ENCODE assay signal across 1 cellular context in the genomic region with DNA sequence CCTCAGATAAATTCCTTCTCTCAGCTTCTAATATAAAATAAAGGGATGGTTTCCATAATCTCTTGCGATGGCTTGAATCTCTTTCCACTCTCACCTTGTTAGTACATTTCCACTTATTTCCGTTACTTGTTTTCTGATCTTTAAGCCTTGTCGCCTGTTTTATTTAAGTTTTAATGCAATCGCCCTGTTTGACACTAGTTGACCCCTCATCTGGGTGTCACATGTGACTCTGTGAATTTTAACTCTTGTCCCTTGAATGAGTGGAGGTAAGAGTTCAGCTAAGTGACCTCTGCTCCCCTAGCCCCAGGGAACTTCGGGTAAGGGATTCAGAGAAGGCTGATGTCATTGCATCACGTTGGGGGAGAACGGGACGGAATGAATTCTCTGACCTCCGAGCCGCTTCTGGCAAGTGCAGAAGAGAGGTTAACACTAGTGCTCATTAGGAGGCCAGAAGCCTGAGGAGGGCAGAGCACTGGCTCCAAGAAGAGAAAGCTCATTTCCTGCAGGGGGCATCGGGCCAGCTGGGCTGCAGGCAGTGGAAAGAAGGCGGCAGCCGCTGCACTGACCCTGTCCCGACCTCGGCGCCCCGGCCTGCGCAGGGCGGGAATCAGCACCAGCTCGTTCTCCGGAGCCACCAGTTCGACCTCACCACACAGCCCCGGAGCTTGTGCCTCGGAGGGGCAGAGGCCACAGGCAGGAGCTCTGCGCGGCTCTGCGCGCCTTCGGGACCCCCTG.
TF ChIP-seq lines count a peak whose summit lies in the region.

No MANE protein-coding gene starts in this region.

TF ChIP-seq in HepG2, 621 proteins besides CTCF, POLR2A, EP300 and RAD21 (continued from another document and continues in another):
- TF ChIP-seq, protein P1, sequence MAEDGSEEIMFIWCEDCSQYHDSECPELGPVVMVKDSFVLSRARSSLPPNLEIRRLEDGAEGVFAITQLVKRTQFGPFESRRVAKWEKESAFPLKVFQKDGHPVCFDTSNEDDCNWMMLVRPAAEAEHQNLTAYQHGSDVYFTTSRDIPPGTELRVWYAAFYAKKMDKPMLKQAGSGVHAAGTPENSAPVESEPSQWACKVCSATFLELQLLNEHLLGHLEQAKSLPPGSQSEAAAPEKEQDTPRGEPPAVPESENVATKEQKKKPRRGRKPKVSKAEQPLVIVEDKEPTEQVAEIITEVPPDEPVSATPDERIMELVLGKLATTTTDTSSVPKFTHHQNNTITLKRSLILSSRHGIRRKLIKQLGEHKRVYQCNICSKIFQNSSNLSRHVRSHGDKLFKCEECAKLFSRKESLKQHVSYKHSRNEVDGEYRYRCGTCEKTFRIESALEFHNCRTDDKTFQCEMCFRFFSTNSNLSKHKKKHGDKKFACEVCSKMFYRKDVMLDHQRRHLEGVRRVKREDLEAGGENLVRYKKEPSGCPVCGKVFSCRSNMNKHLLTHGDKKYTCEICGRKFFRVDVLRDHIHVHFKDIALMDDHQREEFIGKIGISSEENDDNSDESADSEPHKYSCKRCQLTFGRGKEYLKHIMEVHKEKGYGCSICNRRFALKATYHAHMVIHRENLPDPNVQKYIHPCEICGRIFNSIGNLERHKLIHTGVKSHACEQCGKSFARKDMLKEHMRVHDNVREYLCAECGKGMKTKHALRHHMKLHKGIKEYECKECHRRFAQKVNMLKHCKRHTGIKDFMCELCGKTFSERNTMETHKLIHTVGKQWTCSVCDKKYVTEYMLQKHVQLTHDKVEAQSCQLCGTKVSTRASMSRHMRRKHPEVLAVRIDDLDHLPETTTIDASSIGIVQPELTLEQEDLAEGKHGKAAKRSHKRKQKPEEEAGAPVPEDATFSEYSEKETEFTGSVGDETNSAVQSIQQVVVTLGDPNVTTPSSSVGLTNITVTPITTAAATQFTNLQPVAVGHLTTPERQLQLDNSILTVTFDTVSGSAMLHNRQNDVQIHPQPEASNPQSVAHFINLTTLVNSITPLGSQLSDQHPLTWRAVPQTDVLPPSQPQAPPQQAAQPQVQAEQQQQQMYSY (CRISPR knock-in tag; IDR thresholded peaks at IDR 0.05) = 0 out of 2 replicates have a peak, but pooled peaks have one; percentile 12
- TF ChIP-seq ZNF431 (CRISPR knock-in tag; IDR thresholded peaks at IDR 0.05; ENCODE audit: borderline replicate concordance, low read depth) (no peak; the same call in 1 of the 2 replicates), KLF15 (CRISPR knock-in tag; IDR thresholded peaks at IDR 0.05; ENCODE audit: borderline replicate concordance) (no peak), ZKSCAN8 (CRISPR knock-in tag; IDR thresholded peaks at IDR 0.05; ENCODE audit: borderline replicate concordance) (no peak), MED13 (CRISPR knock-in tag; IDR thresholded peaks at IDR 0.05) (0 out of 2 replicates have a peak, but pooled peaks have one; percentile 18), ONECUT2 (CRISPR knock-in tag; IDR thresholded peaks at IDR 0.05) (no peak), HDAC1 (CRISPR knock-in tag; IDR thresholded peaks at IDR 0.05) (no peak; the same call in 1 of the 2 replicates), PPARG (CRISPR knock-in tag; conservative IDR thresholded peaks at IDR 0.05) (peak; percentile 99), RXRB (CRISPR knock-in tag; IDR thresholded peaks at IDR 0.05; ENCODE audit: borderline replicate concordance) (peak; percentile 98), RARG (CRISPR knock-in tag; IDR thresholded peaks at IDR 0.05; ENCODE audit: low read depth) (no peak), ZNF468 (CRISPR knock-in tag; IDR thresholded peaks at IDR 0.05) (no peak), ZNF777 (CRISPR knock-in tag; IDR thresholded peaks at IDR 0.05) (peak; percentile 44; the same call in 1 of the 2 replicates), RBAK (CRISPR knock-in tag; IDR thresholded peaks at IDR 0.05) (no peak), SRSF9 (IDR thresholded peaks at IDR 0.05; ENCODE audit: borderline replicate concordance, insufficient read depth, low read depth, low read length, poor library complexity, severe bottlenecking) (no peak), NR2F2 (IDR thresholded peaks at IDR 0.05; ENCODE audit: borderline replicate concordance, low read depth) (peak; percentile 76), PAWR (CRISPR knock-in tag; IDR thresholded peaks at IDR 0.05; ENCODE audit: borderline replicate concordance) (no peak)
- TF ChIP-seq, protein P2, sequence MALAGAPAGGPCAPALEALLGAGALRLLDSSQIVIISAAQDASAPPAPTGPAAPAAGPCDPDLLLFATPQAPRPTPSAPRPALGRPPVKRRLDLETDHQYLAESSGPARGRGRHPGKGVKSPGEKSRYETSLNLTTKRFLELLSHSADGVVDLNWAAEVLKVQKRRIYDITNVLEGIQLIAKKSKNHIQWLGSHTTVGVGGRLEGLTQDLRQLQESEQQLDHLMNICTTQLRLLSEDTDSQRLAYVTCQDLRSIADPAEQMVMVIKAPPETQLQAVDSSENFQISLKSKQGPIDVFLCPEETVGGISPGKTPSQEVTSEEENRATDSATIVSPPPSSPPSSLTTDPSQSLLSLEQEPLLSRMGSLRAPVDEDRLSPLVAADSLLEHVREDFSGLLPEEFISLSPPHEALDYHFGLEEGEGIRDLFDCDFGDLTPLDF (CRISPR knock-in tag; IDR thresholded peaks at IDR 0.05) = no peak
- TF ChIP-seq, protein P3, sequence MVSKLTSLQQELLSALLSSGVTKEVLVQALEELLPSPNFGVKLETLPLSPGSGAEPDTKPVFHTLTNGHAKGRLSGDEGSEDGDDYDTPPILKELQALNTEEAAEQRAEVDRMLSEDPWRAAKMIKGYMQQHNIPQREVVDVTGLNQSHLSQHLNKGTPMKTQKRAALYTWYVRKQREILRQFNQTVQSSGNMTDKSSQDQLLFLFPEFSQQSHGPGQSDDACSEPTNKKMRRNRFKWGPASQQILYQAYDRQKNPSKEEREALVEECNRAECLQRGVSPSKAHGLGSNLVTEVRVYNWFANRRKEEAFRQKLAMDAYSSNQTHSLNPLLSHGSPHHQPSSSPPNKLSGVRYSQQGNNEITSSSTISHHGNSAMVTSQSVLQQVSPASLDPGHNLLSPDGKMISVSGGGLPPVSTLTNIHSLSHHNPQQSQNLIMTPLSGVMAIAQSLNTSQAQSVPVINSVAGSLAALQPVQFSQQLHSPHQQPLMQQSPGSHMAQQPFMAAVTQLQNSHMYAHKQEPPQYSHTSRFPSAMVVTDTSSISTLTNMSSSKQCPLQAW (CRISPR knock-in tag; IDR thresholded peaks at IDR 0.05) = 0 out of 2 replicates have a peak, but pooled peaks have one; percentile 17
- TF ChIP-seq, protein P4, sequence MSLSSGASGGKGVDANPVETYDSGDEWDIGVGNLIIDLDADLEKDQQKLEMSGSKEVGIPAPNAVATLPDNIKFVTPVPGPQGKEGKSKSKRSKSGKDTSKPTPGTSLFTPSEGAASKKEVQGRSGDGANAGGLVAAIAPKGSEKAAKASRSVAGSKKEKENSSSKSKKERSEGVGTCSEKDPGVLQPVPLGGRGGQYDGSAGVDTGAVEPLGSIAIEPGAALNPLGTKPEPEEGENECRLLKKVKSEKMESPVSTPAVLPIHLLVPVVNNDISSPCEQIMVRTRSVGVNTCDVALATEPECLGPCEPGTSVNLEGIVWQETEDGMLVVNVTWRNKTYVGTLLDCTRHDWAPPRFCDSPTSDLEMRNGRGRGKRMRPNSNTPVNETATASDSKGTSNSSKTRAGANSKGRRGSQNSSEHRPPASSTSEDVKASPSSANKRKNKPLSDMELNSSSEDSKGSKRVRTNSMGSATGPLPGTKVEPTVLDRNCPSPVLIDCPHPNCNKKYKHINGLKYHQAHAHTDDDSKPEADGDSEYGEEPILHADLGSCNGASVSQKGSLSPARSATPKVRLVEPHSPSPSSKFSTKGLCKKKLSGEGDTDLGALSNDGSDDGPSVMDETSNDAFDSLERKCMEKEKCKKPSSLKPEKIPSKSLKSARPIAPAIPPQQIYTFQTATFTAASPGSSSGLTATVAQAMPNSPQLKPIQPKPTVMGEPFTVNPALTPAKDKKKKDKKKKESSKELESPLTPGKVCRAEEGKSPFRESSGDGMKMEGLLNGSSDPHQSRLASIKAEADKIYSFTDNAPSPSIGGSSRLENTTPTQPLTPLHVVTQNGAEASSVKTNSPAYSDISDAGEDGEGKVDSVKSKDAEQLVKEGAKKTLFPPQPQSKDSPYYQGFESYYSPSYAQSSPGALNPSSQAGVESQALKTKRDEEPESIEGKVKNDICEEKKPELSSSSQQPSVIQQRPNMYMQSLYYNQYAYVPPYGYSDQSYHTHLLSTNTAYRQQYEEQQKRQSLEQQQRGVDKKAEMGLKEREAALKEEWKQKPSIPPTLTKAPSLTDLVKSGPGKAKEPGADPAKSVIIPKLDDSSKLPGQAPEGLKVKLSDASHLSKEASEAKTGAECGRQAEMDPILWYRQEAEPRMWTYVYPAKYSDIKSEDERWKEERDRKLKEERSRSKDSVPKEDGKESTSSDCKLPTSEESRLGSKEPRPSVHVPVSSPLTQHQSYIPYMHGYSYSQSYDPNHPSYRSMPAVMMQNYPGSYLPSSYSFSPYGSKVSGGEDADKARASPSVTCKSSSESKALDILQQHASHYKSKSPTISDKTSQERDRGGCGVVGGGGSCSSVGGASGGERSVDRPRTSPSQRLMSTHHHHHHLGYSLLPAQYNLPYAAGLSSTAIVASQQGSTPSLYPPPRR (CRISPR knock-in tag; IDR thresholded peaks at IDR 0.05; ENCODE audit: borderline replicate concordance) = peak; percentile 35
- TF ChIP-seq, protein P5, sequence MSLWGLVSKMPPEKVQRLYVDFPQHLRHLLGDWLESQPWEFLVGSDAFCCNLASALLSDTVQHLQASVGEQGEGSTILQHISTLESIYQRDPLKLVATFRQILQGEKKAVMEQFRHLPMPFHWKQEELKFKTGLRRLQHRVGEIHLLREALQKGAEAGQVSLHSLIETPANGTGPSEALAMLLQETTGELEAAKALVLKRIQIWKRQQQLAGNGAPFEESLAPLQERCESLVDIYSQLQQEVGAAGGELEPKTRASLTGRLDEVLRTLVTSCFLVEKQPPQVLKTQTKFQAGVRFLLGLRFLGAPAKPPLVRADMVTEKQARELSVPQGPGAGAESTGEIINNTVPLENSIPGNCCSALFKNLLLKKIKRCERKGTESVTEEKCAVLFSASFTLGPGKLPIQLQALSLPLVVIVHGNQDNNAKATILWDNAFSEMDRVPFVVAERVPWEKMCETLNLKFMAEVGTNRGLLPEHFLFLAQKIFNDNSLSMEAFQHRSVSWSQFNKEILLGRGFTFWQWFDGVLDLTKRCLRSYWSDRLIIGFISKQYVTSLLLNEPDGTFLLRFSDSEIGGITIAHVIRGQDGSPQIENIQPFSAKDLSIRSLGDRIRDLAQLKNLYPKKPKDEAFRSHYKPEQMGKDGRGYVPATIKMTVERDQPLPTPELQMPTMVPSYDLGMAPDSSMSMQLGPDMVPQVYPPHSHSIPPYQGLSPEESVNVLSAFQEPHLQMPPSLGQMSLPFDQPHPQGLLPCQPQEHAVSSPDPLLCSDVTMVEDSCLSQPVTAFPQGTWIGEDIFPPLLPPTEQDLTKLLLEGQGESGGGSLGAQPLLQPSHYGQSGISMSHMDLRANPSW (CRISPR knock-in tag; IDR thresholded peaks at IDR 0.05; ENCODE audit: borderline replicate concordance) = no peak
- TF ChIP-seq, protein P6, sequence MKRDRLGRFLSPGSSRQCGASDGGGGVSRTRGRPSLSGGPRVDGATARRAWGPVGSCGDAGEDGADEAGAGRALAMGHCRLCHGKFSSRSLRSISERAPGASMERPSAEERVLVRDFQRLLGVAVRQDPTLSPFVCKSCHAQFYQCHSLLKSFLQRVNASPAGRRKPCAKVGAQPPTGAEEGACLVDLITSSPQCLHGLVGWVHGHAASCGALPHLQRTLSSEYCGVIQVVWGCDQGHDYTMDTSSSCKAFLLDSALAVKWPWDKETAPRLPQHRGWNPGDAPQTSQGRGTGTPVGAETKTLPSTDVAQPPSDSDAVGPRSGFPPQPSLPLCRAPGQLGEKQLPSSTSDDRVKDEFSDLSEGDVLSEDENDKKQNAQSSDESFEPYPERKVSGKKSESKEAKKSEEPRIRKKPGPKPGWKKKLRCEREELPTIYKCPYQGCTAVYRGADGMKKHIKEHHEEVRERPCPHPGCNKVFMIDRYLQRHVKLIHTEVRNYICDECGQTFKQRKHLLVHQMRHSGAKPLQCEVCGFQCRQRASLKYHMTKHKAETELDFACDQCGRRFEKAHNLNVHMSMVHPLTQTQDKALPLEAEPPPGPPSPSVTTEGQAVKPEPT (CRISPR knock-in tag; IDR thresholded peaks at IDR 0.05; ENCODE audit: low read depth) = peak; percentile 74; the same call in 1 of the 2 replicates
- TF ChIP-seq, protein P7, sequence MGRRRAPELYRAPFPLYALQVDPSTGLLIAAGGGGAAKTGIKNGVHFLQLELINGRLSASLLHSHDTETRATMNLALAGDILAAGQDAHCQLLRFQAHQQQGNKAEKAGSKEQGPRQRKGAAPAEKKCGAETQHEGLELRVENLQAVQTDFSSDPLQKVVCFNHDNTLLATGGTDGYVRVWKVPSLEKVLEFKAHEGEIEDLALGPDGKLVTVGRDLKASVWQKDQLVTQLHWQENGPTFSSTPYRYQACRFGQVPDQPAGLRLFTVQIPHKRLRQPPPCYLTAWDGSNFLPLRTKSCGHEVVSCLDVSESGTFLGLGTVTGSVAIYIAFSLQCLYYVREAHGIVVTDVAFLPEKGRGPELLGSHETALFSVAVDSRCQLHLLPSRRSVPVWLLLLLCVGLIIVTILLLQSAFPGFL (CRISPR knock-in tag; IDR thresholded peaks at IDR 0.05) = no peak
- TF ChIP-seq, protein P8, sequence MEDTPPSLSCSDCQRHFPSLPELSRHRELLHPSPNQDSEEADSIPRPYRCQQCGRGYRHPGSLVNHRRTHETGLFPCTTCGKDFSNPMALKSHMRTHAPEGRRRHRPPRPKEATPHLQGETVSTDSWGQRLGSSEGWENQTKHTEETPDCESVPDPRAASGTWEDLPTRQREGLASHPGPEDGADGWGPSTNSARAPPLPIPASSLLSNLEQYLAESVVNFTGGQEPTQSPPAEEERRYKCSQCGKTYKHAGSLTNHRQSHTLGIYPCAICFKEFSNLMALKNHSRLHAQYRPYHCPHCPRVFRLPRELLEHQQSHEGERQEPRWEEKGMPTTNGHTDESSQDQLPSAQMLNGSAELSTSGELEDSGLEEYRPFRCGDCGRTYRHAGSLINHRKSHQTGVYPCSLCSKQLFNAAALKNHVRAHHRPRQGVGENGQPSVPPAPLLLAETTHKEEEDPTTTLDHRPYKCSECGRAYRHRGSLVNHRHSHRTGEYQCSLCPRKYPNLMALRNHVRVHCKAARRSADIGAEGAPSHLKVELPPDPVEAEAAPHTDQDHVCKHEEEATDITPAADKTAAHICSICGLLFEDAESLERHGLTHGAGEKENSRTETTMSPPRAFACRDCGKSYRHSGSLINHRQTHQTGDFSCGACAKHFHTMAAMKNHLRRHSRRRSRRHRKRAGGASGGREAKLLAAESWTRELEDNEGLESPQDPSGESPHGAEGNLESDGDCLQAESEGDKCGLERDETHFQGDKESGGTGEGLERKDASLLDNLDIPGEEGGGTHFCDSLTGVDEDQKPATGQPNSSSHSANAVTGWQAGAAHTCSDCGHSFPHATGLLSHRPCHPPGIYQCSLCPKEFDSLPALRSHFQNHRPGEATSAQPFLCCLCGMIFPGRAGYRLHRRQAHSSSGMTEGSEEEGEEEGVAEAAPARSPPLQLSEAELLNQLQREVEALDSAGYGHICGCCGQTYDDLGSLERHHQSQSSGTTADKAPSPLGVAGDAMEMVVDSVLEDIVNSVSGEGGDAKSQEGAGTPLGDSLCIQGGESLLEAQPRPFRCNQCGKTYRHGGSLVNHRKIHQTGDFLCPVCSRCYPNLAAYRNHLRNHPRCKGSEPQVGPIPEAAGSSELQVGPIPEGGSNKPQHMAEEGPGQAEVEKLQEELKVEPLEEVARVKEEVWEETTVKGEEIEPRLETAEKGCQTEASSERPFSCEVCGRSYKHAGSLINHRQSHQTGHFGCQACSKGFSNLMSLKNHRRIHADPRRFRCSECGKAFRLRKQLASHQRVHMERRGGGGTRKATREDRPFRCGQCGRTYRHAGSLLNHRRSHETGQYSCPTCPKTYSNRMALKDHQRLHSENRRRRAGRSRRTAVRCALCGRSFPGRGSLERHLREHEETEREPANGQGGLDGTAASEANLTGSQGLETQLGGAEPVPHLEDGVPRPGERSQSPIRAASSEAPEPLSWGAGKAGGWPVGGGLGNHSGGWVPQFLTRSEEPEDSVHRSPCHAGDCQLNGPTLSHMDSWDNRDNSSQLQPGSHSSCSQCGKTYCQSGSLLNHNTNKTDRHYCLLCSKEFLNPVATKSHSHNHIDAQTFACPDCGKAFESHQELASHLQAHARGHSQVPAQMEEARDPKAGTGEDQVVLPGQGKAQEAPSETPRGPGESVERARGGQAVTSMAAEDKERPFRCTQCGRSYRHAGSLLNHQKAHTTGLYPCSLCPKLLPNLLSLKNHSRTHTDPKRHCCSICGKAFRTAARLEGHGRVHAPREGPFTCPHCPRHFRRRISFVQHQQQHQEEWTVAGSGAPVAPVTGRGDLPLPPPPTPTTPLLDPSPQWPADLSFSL (CRISPR knock-in tag; IDR thresholded peaks at IDR 0.05) = no peak
